In the genomic region with DNA sequence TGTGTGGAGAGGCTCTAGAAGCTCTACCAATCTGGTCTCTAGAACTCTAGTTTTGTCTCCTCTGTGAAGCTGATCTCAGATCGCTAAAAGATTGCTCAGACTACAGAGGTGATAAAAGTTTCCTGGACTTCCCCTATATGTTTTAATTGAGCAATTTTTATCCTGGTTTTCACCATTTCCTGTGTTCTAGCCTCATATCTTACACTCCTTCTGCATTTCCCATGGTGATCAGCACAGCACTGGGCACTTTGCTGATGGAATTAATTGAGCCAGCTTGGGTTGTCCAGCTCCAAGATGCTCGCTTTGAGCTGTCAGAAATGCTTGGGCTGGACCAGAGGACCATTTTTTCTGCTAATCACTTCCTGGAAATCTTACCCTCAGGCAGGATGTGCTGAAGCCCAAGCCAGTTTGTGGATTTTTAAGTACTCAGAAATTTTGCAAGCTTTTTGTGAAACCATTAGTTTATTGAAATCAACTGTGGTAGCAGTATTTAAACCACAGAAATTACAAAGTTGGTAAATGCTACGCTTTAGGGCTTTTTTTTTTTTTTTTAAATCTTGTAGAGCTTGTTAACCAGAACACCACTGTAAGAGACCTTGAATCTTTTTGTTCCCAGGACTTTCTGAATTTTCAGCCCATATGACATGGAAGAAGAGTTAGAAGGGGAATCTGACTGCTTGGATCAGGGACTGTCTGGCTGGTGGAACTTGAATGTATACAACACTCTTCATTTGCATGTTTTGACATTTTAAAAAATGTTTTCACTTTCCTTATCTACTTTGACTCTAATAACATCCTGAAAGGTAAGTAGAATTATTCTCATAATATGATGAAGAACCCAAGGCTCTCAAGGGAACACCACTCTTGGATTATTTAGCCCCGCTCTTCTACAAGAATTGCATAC, we compare ENCODE assay signal across 13 cellular contexts. TPM values are rescaled to one million over a fixed set of nuclear protein-coding genes. Genes with fewer than 3 reads are reported as not detected.
DNase-seq lines count a peak whose midpoint lies in the region; ATAC-seq, FAIRE-seq and TF ChIP-seq lines count a peak whose summit lies in the region.
"Had no signal": no experiment of that assay in that cellular context is flagged by ENCODE, and none has a peak within 500 bp of the region (broad histone marks: within the 10 kb centered on the region; RNA-seq: fewer than 3 reads in every experiment).

No MANE protein-coding gene starts in this region.

- CTCF ChIA-PET in activated naive CD4-positive, alpha-beta T cell treated with anti-CD3 and anti-CD28 coated beads for 36 hours (lab: Charles Lee) = interaction anchor here (0.5 to 9.3 kb wide), 16 partner anchors 9 to 446 kb away, joined by 3 to 84 read pairs (median 4); a partner anchor contains a TSS
- CTCF ChIA-PET in GM12878 (lab: Yijun Ruan, JAX) = interaction anchor here (0.7 to 9.8 kb wide), 20 partner anchors 9 to 269 kb away, joined by 3 to 95 read pairs (median 4); a partner anchor contains a TSS

- H3K4me1 Mint-ChIP-seq in activated naive CD4-positive, alpha-beta T cell treated with anti-CD3 and anti-CD28 coated beads for 36 hours (ENCODE audit: low read depth) = peaks cover 78% of the 10 kb centered on the region

- H3K4me2 ChIP-seq in OCI-LY3 (ENCODE audit: low read length) (peak overlapping the region; percentile 13), GM12878 (ENCODE audit: control insufficient read depth, insufficient read depth) (peak overlapping the region; percentile 52)

- WGBS in GM12878 (ENCODE audit: insufficient coverage, insufficient replicate concordance, low lambda C conversion rate, missing lambda C conversion rate) = 28% methylated on average over 4 of the region's 4 CpGs
- 60 to 74% (median 63%) methylated on average over 4 of the region's 4 CpGs for WGBS in stomach, 5 donors

- BruUV-seq in GM12878 (replicated peaks; lab: Mats Ljungman, UMichigan) = no TSS peak

- H2AFZ ChIP-seq in OCI-LY3 (ENCODE audit: low read depth, low read length) (no peak overlapping the region), GM12878 (ENCODE audit: control insufficient read depth, low read depth, low read length) (no peak overlapping the region)

- H3K4me3 Mint-ChIP-seq in activated naive CD4-positive, alpha-beta T cell treated with anti-CD3 and anti-CD28 coated beads for 36 hours = peak overlapping the region; percentile 49

- H3K27ac Mint-ChIP-seq in activated naive CD4-positive, alpha-beta T cell treated with anti-CD3 and anti-CD28 coated beads for 36 hours = peak overlapping the region; percentile 95

- RAD21 ChIA-PET in GM12878 (lab: Charles Lee; ENCODE audit: unreplicated experiment) = interaction anchor here (0.8 to 3.8 kb wide), 16 partner anchors 8 to 269 kb away, joined by 3 to 28 read pairs (median 4); a partner anchor contains a TSS

- in situ Hi-C loops in GM12878 (cut with MboI) (loop anchor here (5.0 kb wide), 2 partner anchors 84 to 269 kb away; a partner anchor contains a TSS), HAP-1 (cut with MboI; ENCODE audit: low sequenced_read_pairs) (no loop called here)

- H3K4me1 ChIP-seq in OCI-LY3 (ENCODE audit: low read length) (peaks cover 31% of the 10 kb centered on the region), GM12878 (ENCODE audit: control insufficient read depth, insufficient read depth, low read length) (peaks cover 33% of the 10 kb centered on the region), stomach (peaks cover 0 to 10% (median 5%) of the 10 kb centered on the region in 4 donors), HAP-1 (no peaks in the 10 kb centered on the region)
- H3K4me1 ChIP-seq: uterus had no signal

- H3K36me3 ChIP-seq in OCI-LY3 (replicated peaks; ENCODE audit: low read depth, low read length) = peaks cover 53% of the 10 kb centered on the region
- peaks cover 40 to 69% of the 10 kb centered on the region in 2 experiments for H3K36me3 ChIP-seq in GM12878 (ENCODE audit: control insufficient read depth in 2 of 2, insufficient read depth in 2 of 2, low read length in 1 of 2)
- H3K36me3 ChIP-seq in stomach = peaks cover 0 to 3% (median 0%) of the 10 kb centered on the region in 4 donors
- H3K36me3 ChIP-seq in HAP-1 (replicated peaks) = no peaks in the 10 kb centered on the region
- H3K36me3 ChIP-seq: uterus had no signal

- H3K9me3 ChIP-seq in OCI-LY3 (ENCODE audit: insufficient read depth, low read length) = no peaks in the 10 kb centered on the region
- no peaks in the 10 kb centered on the region; the same call in 2 of the 3 replicates for H3K9me3 ChIP-seq in GM12878 (replicated peaks; ENCODE audit: control insufficient read depth, insufficient read depth, low read length)
- H3K9me3 ChIP-seq in stomach = no peaks in the 10 kb centered on the region
- H3K9me3 ChIP-seq in HAP-1 = no peaks in the 10 kb centered on the region
- H3K9me3 ChIP-seq: uterus had no signal

- DNase-seq in activated naive CD4-positive, alpha-beta T cell treated with anti-CD3 and anti-CD28 coated beads for 36 hours = peak; percentile 49
- no peak for DNase-seq in activated naive CD4-positive, alpha-beta T cell treated with Interleukin-2 at 50 U/mL for 16 hours
- DNase-seq in GM12878 (ENCODE audit: low read depth, low spot score) = no peak
- DNase-seq in stomach = no peak
- no peak for DNase-seq in activated gamma-delta T cell (lab: John Stamatoyannopoulos, UW)
- no peak for DNase-seq in HAP-1 (ENCODE audit: low spot score in 2 of 2)
- DNase-seq: cerebellar nuclear complex, left ventricle myocardium superior, NCI-H2081 treated with DMSO at 0.1 percent for 48 hours, uterus had no signal

- TF ChIP-seq CTCF in OCI-LY3 (IDR thresholded peaks at IDR 0.05; ENCODE audit: low read depth, low read length) (no peak), GM12878 (IDR thresholded peaks at IDR 0.05 in 2 of 3, conservative IDR thresholded peaks at IDR 0.05 in 1 of 3; ENCODE audit: control insufficient read depth in 2 of 3, extremely low read depth in 1 of 3, insufficient read depth in 1 of 3, low read depth in 3 of 3, low read length in 3 of 3) (no peak), stomach (IDR thresholded peaks at IDR 0.05) (no peak)

- H4K20me1 ChIP-seq in OCI-LY3 (ENCODE audit: insufficient read depth, low read length) (peaks cover 13% of the 10 kb centered on the region), GM12878 (ENCODE audit: control insufficient read depth, insufficient read depth) (peaks cover 3% of the 10 kb centered on the region)

- no peaks in the 10 kb centered on the region for H3K27me3 ChIP-seq in OCI-LY3 (ENCODE audit: low read depth, low read length)
- H3K27me3 ChIP-seq in GM12878 (replicated peaks in 1 of 2; ENCODE audit: control insufficient read depth in 2 of 2, insufficient read depth in 2 of 2, low read length in 1 of 2) = no peaks in the 10 kb centered on the region
- H3K27me3 ChIP-seq in stomach = peaks cover 0 to 19% (median 0%) of the 10 kb centered on the region in 3 donors
- H3K27me3 ChIP-seq in HAP-1 (ENCODE audit: low read depth) = no peaks in the 10 kb centered on the region
- H3K27me3 ChIP-seq: uterus had no signal

- H3K27ac ChIP-seq in OCI-LY3 (ENCODE audit: low read length) (peak overlapping the region; percentile 26), GM12878 (ENCODE audit: control insufficient read depth, insufficient read depth) (peak overlapping the region; percentile 62), stomach (peak overlapping the region in 3 of 5 donors; percentile 7 to 71 (median 13))
- H3K27ac ChIP-seq: uterus had no signal

- no peak for TF ChIP-seq POLR2A in GM12878 (IDR thresholded peaks at IDR 0.05; ENCODE audit: low read depth, low read length)
- no peak for TF ChIP-seq POLR2A in stomach (IDR thresholded peaks at IDR 0.05)

- SMC1A ChIA-PET in GM12878 (lab: Charles Lee; ENCODE audit: uncharacterized antibody, unreplicated experiment) = interaction anchor here (0.6 to 7.6 kb wide), 19 partner anchors 8 to 167 kb away, joined by 3 to 79 read pairs (median 5); a partner anchor contains a TSS

- H3K4me3 ChIP-seq in OCI-LY3 (ENCODE audit: low read length) = no peak overlapping the region
- peak overlapping the region; percentile 21 for H3K4me3 ChIP-seq in GM12878
- no peak overlapping the region for H3K4me3 ChIP-seq in stomach
- no peak overlapping the region for H3K4me3 ChIP-seq in HAP-1
- H3K4me3 ChIP-seq: uterus had no signal

- H3K9ac ChIP-seq in OCI-LY3 (ENCODE audit: low read length) = 0 out of 2 replicates have a peak overlapping the region, but pooled peaks have one; percentile 4
- no peak overlapping the region for H3K9ac ChIP-seq in GM12878 (ENCODE audit: control insufficient read depth, insufficient read depth, low read length)

- H3K36me3 Mint-ChIP-seq in activated naive CD4-positive, alpha-beta T cell treated with anti-CD3 and anti-CD28 coated beads for 36 hours (ENCODE audit: low read depth) = peaks cover 77% of the 10 kb centered on the region

- peak; percentile 10; the same call in 2 of the 3 replicates for ATAC-seq in GM12878
- no peak for ATAC-seq in HG03460 (IDR thresholded peaks at IDR 0.05; ENCODE audit: unreplicated experiment)
- ATAC-seq: left ventricle myocardium superior had no signal

- H3K79me2 ChIP-seq in OCI-LY3 (ENCODE audit: low read length) = peaks cover 17% of the 10 kb centered on the region
- peaks cover 60% of the 10 kb centered on the region for H3K79me2 ChIP-seq in GM12878 (ENCODE audit: control insufficient read depth, insufficient read depth, low read length)

- intact Hi-C loops in activated naive CD4-positive, alpha-beta T cell treated with anti-CD3 and anti-CD28 coated beads for 36 hours (cut with micrococcal nuclease) = loop anchor here (1.0 to 10.0 kb wide), 9 partner anchors 8 to 758 kb away; a partner anchor contains a TSS
- intact Hi-C loops in GM12878 (cut with micrococcal nuclease; ENCODE audit: unreplicated experiment) (loop anchor here (2.0 kb wide), 1 partner anchor 268 kb away; no protein-coding TSS in a partner anchor), stomach (cut with DNase I; ENCODE audit: low total_unique reads) (no loop called here)

- no peaks in the 10 kb centered on the region for H3K9me3 Mint-ChIP-seq in activated naive CD4-positive, alpha-beta T cell treated with anti-CD3 and anti-CD28 coated beads for 36 hours

- H3K27me3 Mint-ChIP-seq in activated naive CD4-positive, alpha-beta T cell treated with anti-CD3 and anti-CD28 coated beads for 36 hours (ENCODE audit: low read depth) = no peaks in the 10 kb centered on the region

- FAIRE-seq in GM12878 (lab: Jason Lieb, UNC) = no peak

- no peak for TF ChIP-seq EP300 in GM12878 (IDR thresholded peaks at IDR 0.05; ENCODE audit: borderline replicate concordance in 1 of 2, control insufficient read depth in 1 of 2, low read depth in 2 of 2, low read length in 2 of 2)
- no peak for TF ChIP-seq EP300 in stomach (IDR thresholded peaks at IDR 0.05)

- no peak for TF ChIP-seq RAD21 in GM12878 (IDR thresholded peaks at IDR 0.05; ENCODE audit: insufficient read depth, low read depth, low read length)

- POLR2A ChIA-PET in GM12878 (lab: Charles Lee) = interaction anchor here (0.6 to 2.2 kb wide), 14 partner anchors 10 to 169 kb away, joined by 3 to 11 read pairs (median 4); a partner anchor contains a TSS

RNA-seq across cellular contexts. Expression of a gene that starts 28.4 kb away (rescaled TPM):
- total RNA-seq in activated naive CD4-positive, alpha-beta T cell treated with anti-CD3 and anti-CD28 coated beads for 36 hours = 100 to 1,000 TPM; 338 to 340 TPM
- total RNA-seq in GM12878 (2013; cell fraction: nucleolus; rRNA removed) = 550 and 565 TPM in 2 replicates
- 415 and 499 TPM in 2 replicates for total RNA-seq in GM12878 (2014; rRNA removed)
- total RNA-seq in GM12878 (2014; rRNA removed; fragmentation: Illumina TruSeq; extraction: Trizol) = 445 and 463 TPM in 2 replicates
- total RNA-seq in GM12878 (2021) = 311 and 323 TPM in 2 replicates
- 1,141 TPM for polyA plus RNA-seq in GM12878 (2011; ENCODE audit: low read depth)
- polyA plus RNA-seq in GM12878 (2011; rRNA removed) = 1,315 and 1,412 TPM in 2 replicates
- polyA plus RNA-seq in GM12878 (2011; cell fraction: cytosol; rRNA removed) = 831 and 1,170 TPM in 2 replicates
- 317 and 485 TPM in 2 replicates for polyA plus RNA-seq in GM12878 (2011; cell fraction: nucleus; rRNA removed)
- polyA plus RNA-seq in GM12878 (2012) = 688 and 1,150 TPM in 2 replicates
- 487 and 663 TPM in 2 replicates for polyA plus RNA-seq in GM12878 (2014; fragmentation: Illumina TruSeq; extraction: Trizol)
- 100 to 1,000 TPM; 667 to 776 TPM for polyA plus RNA-seq in GM12878 (2014; fragmentation: Nextera tagmentation; extraction: Ambion mirVana)
- 335 and 411 TPM in 2 replicates for polyA plus RNA-seq in GM12878 (2014; rRNA removed)
- polyA plus RNA-seq in GM12878 (2016; fragmentation: Nextera tagmentation; extraction: Ambion mirVana) = 100 to 1,000 TPM; 302 to 328 TPM
- polyA minus RNA-seq in GM12878 (2011; rRNA and poly(A)+ RNA removed) = 654 and 682 TPM in 2 replicates
- polyA minus RNA-seq in GM12878 (2011; cell fraction: cytosol; rRNA and poly(A)+ RNA removed) = 176 and 177 TPM in 2 replicates
- polyA minus RNA-seq in GM12878 (2011; cell fraction: nucleus; rRNA and poly(A)+ RNA removed) = 79.5 and 82.9 TPM in 2 replicates
- total RNA-seq in stomach = 10 to 100 TPM in 1 of 5 donors, 1 to 10 TPM in 1, under 1 TPM in 1, not detected in 2; 0.58 to 11.9 (median 9.2) TPM
- polyA plus RNA-seq in stomach = 10 to 100 TPM in 1 of 3 donors, 1 to 10 TPM in 2; 6.4 to 23.7 (median 8.4) TPM
- total RNA-seq: fibroblast of villous mesenchyme had no signal

RNA-seq across cellular contexts. Expression of a gene that starts 36.4 kb away (rescaled TPM):
- 100 to 1,000 TPM; 101 to 112 TPM for total RNA-seq in activated naive CD4-positive, alpha-beta T cell treated with anti-CD3 and anti-CD28 coated beads for 36 hours
- 1,111 and 1,167 TPM in 2 replicates for total RNA-seq in GM12878 (2013; cell fraction: nucleolus; rRNA removed)
- total RNA-seq in GM12878 (2014; rRNA removed) (121 and 136 TPM in 2 replicates), GM12878 (2014; rRNA removed; fragmentation: Illumina TruSeq; extraction: Trizol) (134 and 145 TPM in 2 replicates), GM12878 (2021) (125 and 140 TPM in 2 replicates), stomach (1 to 10 TPM in 2 of 5 donors, not detected in 3; 3.1 to 4.1 TPM)
- polyA plus RNA-seq in GM12878 (2011; ENCODE audit: low read depth) = 41.2 TPM
- polyA plus RNA-seq in GM12878 (2011; rRNA removed) (260 and 289 TPM in 2 replicates), GM12878 (2014; fragmentation: Illumina TruSeq; extraction: Trizol) (134 and 155 TPM in 2 replicates), GM12878 (2014; fragmentation: Nextera tagmentation; extraction: Ambion mirVana) (100 to 1,000 TPM; 128 to 145 TPM), GM12878 (2014; rRNA removed) (154 and 204 TPM in 2 replicates), GM12878 (2016; fragmentation: Nextera tagmentation; extraction: Ambion mirVana) (10 to 100 TPM; 87.3 to 89.7 TPM), stomach (under 1 TPM; 0.12 to 0.92 (median 0.25) TPM)
- 194 and 205 TPM in 2 replicates for polyA plus RNA-seq in GM12878 (2011; cell fraction: cytosol; rRNA removed)
- 385 and 567 TPM in 2 replicates for polyA plus RNA-seq in GM12878 (2011; cell fraction: nucleus; rRNA removed)
- polyA plus RNA-seq in GM12878 (2012) = 73.7 and 121 TPM in 2 replicates
- polyA minus RNA-seq in GM12878 (2011; rRNA and poly(A)+ RNA removed) = 378 and 409 TPM in 2 replicates
- polyA minus RNA-seq in GM12878 (2011; cell fraction: cytosol; rRNA and poly(A)+ RNA removed) = 105 and 108 TPM in 2 replicates
- 309 and 389 TPM in 2 replicates for polyA minus RNA-seq in GM12878 (2011; cell fraction: nucleus; rRNA and poly(A)+ RNA removed)
- total RNA-seq: fibroblast of villous mesenchyme had no signal

RNA-seq across cellular contexts. Expression of a gene that starts 55.8 kb away (rescaled TPM):
- 10 to 100 TPM; 79.9 to 82.2 TPM for total RNA-seq in activated naive CD4-positive, alpha-beta T cell treated with anti-CD3 and anti-CD28 coated beads for 36 hours
- total RNA-seq in GM12878 (2013; cell fraction: nucleolus; rRNA removed) = 340 and 341 TPM in 2 replicates
- total RNA-seq in GM12878 (2014; rRNA removed) (74.4 and 76.2 TPM in 2 replicates), GM12878 (2014; rRNA removed; fragmentation: Illumina TruSeq; extraction: Trizol) (81.5 and 88.1 TPM in 2 replicates), GM12878 (2021) (124 and 133 TPM in 2 replicates), stomach (1 to 10 TPM in 2 of 5 donors, under 1 TPM in 2, not detected in 1; 0.45 to 4.2 (median 1.3) TPM)
- 147 TPM for polyA plus RNA-seq in GM12878 (2011; ENCODE audit: low read depth)
- polyA plus RNA-seq in GM12878 (2011; rRNA removed) (275 and 284 TPM in 2 replicates), GM12878 (2014; fragmentation: Illumina TruSeq; extraction: Trizol) (182 and 208 TPM in 2 replicates), GM12878 (2014; fragmentation: Nextera tagmentation; extraction: Ambion mirVana) (10 to 100 TPM; 66.6 to 83.4 TPM), GM12878 (2014; rRNA removed) (118 and 125 TPM in 2 replicates), GM12878 (2016; fragmentation: Nextera tagmentation; extraction: Ambion mirVana) (100 to 1,000 TPM; 102 to 114 TPM), stomach (1 to 10 TPM; 1.3 to 3.7 (median 2.1) TPM)
- polyA plus RNA-seq in GM12878 (2011; cell fraction: cytosol; rRNA removed) = 168 and 176 TPM in 2 replicates
- 116 and 168 TPM in 2 replicates for polyA plus RNA-seq in GM12878 (2011; cell fraction: nucleus; rRNA removed)
- 182 and 235 TPM in 2 replicates for polyA plus RNA-seq in GM12878 (2012)
- 184 and 200 TPM in 2 replicates for polyA minus RNA-seq in GM12878 (2011; rRNA and poly(A)+ RNA removed)
- 46.2 and 51.3 TPM in 2 replicates for polyA minus RNA-seq in GM12878 (2011; cell fraction: cytosol; rRNA and poly(A)+ RNA removed)
- 108 and 125 TPM in 2 replicates for polyA minus RNA-seq in GM12878 (2011; cell fraction: nucleus; rRNA and poly(A)+ RNA removed)
- total RNA-seq: fibroblast of villous mesenchyme had no signal

Comparison
In these comparisons a context has a peak if more than half of its experiments do, and no peak if none do; other contexts are left out.
1. RNA of a gene that starts 28.4 kb away (total RNA-seq): 311 to 565 TPM in GM12878 and 338 to 340 TPM in activated naive CD4-positive, alpha-beta T cell treated with anti-CD3 and anti-CD28 coated beads for 36 hours; 0.58 to 11.9 TPM in stomach; every median in the first group is over 10 times any median in the second.
2. RNA of a gene that starts 36.4 kb away (total RNA-seq): 121 to 1,167 TPM in GM12878 and 101 to 112 TPM in activated naive CD4-positive, alpha-beta T cell treated with anti-CD3 and anti-CD28 coated beads for 36 hours; 3.1 to 4.1 TPM in stomach; every median in the first group is over 10 times any median in the second.
3. RNA of a gene that starts 55.8 kb away (total RNA-seq): 79.9 to 82.2 TPM in activated naive CD4-positive, alpha-beta T cell treated with anti-CD3 and anti-CD28 coated beads for 36 hours and 74.4 to 341 TPM in GM12878; 0.45 to 4.2 TPM in stomach; every median in the first group is over 10 times any median in the second.
4. Peak in every context shown above with its lines, with median percentiles within 50 percentile points of each other: H3K27ac ChIP-seq.